1 cellular context compared by ENCODE assay signal in genomic region chr5:175015028-175015427, GRCh38.
A peak's percentile ranks its signal among the peaks of the same experiment; 100 is the strongest.
TF ChIP-seq lines count a peak whose summit lies in the region.

No MANE protein-coding gene starts in this region.

TF ChIP-seq in liver, 16 proteins besides CTCF, POLR2A, EP300 and RAD21 (continued from another document):
- TF ChIP-seq, protein P1, sequence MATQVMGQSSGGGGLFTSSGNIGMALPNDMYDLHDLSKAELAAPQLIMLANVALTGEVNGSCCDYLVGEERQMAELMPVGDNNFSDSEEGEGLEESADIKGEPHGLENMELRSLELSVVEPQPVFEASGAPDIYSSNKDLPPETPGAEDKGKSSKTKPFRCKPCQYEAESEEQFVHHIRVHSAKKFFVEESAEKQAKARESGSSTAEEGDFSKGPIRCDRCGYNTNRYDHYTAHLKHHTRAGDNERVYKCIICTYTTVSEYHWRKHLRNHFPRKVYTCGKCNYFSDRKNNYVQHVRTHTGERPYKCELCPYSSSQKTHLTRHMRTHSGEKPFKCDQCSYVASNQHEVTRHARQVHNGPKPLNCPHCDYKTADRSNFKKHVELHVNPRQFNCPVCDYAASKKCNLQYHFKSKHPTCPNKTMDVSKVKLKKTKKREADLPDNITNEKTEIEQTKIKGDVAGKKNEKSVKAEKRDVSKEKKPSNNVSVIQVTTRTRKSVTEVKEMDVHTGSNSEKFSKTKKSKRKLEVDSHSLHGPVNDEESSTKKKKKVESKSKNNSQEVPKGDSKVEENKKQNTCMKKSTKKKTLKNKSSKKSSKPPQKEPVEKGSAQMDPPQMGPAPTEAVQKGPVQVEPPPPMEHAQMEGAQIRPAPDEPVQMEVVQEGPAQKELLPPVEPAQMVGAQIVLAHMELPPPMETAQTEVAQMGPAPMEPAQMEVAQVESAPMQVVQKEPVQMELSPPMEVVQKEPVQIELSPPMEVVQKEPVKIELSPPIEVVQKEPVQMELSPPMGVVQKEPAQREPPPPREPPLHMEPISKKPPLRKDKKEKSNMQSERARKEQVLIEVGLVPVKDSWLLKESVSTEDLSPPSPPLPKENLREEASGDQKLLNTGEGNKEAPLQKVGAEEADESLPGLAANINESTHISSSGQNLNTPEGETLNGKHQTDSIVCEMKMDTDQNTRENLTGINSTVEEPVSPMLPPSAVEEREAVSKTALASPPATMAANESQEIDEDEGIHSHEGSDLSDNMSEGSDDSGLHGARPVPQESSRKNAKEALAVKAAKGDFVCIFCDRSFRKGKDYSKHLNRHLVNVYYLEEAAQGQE (IDR thresholded peaks at IDR 0.05): peak; percentile 89
- TF ChIP-seq HNF4A (conservative IDR thresholded peaks at IDR 0.05) (peak; percentile 96 to 97), GABPA (IDR thresholded peaks at IDR 0.05 in 1 of 2, conservative IDR thresholded peaks at IDR 0.05 in 1 of 2) (peak in 1 of 2 donors; percentile 64)
